ENCODE assay signal across 11 cellular contexts in the genomic region with DNA sequence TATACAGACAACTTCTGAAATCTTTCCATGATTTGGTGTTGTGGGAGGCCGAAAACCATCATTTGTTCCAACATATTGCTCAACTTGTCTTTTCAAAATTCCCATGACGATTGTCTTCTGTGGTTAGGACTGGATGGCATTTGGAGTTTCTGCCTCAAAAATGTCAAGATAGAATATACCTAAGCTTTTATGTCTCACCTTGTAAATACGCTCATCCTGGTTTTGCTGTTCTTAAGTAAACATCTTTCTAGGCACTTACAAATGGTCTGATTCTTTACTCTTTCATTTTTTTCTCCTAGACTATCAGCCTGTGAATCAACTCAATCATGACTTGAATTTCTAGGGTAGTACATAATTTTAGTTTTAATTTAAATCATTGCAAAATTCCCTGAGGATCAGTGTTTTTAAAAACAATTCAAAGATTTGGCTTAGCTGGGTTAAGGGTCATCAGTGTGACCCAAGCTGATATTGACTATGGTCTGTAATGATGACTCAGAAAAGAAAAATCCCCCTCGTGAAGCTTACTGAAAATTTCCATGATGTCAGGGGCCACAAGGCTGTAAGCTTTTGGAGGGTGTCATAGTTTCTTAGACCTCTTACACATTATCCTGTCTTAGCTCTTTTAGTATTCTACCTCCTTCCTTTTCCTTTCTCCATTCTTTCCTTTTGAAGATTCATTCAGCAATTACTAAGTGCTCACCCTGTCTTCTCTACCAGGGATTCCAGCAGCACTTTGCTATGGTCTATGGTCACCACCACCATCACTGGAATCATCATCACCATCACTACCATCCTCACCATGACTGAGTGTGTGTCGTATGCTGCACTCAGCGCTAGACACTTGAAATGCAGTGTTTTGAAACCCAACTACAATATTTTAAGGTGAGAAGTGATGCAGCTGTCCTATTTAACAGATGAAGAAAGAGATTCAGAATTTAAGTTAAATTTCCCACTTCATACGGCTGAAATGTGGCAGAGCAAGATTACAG.
DNase-seq lines count a peak whose midpoint lies in the region; ATAC-seq and TF ChIP-seq lines count a peak whose summit lies in the region.
"Had no signal": no experiment of that assay in that cellular context is flagged by ENCODE, and none has a peak within 500 bp of the region (broad histone marks: within the 10 kb centered on the region; RNA-seq: fewer than 3 reads in every experiment).

No MANE protein-coding gene starts in this region.

- H3K27me3 ChIP-seq in Caco-2 (replicated peaks; ENCODE audit: control insufficient read depth, insufficient read depth, low read length), result no peaks in the 10 kb centered on the region
- H3K27me3 ChIP-seq in PC-9 (ENCODE audit: insufficient read depth, low read depth), result no peaks in the 10 kb centered on the region
- no peaks in the 10 kb centered on the region for H3K27me3 ChIP-seq in transverse colon
- H3K27me3 ChIP-seq: BLaER1 had no signal

- no peak for TF ChIP-seq POLR2A in transverse colon (IDR thresholded peaks at IDR 0.05)

- H3K4me1 Mint-ChIP-seq in Caco-2 (ENCODE audit: low read depth, unreplicated experiment), result peaks cover 34% of the 10 kb centered on the region
- peaks cover 2% of the 10 kb centered on the region for H3K4me1 Mint-ChIP-seq in activated CD4-positive, alpha-beta memory T cell treated with anti-CD3 and anti-CD28 coated beads for 36 hours (ENCODE audit: low read depth)

- peaks cover 10% of the 10 kb centered on the region for H3K9me3 Mint-ChIP-seq in Caco-2 (ENCODE audit: unreplicated experiment)
- H3K9me3 Mint-ChIP-seq in activated CD4-positive, alpha-beta memory T cell treated with anti-CD3 and anti-CD28 coated beads for 36 hours, result no peaks in the 10 kb centered on the region

- no peaks in the 10 kb centered on the region for H3K79me2 ChIP-seq in PC-9 (ENCODE audit: low read depth)

- H3K27ac ChIP-seq in PC-9 (no peak overlapping the region), transverse colon (no peak overlapping the region)
- H3K27ac ChIP-seq: BLaER1 had no signal

- peak; percentile 61 for ATAC-seq in GM21717 (IDR thresholded peaks at IDR 0.05; ENCODE audit: unreplicated experiment)
- ATAC-seq in HG03097 (IDR thresholded peaks at IDR 0.05; ENCODE audit: low FRiP score, unreplicated experiment), result no peak

- no peak for TF ChIP-seq CTCF in Caco-2 (IDR thresholded peaks at IDR 0.05; ENCODE audit: insufficient read depth in 1 of 2, low read depth in 1 of 2, low read length in 1 of 2, severe bottlenecking in 1 of 2, unreplicated experiment in 1 of 2)
- no peak for TF ChIP-seq CTCF in PC-9 (conservative IDR thresholded peaks at IDR 0.05)
- no peak for TF ChIP-seq CTCF in transverse colon (IDR thresholded peaks at IDR 0.05)

- CTCF ChIA-PET in Caco-2 (lab: Charles Lee), result interaction anchor here (1.5 kb wide), 1 partner anchor 10 kb away, joined by 11 read pairs; no protein-coding TSS in a partner anchor
- CTCF ChIA-PET in PC-9 (lab: Charles Lee), result interaction anchor here (1.6 kb wide), 1 partner anchor 10 kb away, joined by 5 read pairs; no protein-coding TSS in a partner anchor
- CTCF ChIA-PET in activated CD4-positive, alpha-beta memory T cell treated with anti-CD3 and anti-CD28 coated beads for 36 hours (lab: Charles Lee), result interaction anchor here (1.2 to 2.0 kb wide), 2 partner anchors 10 to 372 kb away, joined by 3 to 15 read pairs; no protein-coding TSS in a partner anchor

- BruUV-seq in Caco-2 (replicated peaks; lab: Mats Ljungman, UMichigan) (TSS peak; percentile 92), PC-9 (replicated peaks; lab: Mats Ljungman, UMichigan) (no TSS peak)

- DNase-seq in Caco-2 (peak in 1 of 2 experiments; percentile 40), PC-9 (no peak), glomerular visceral epithelial cell (ENCODE audit: extremely low spot score) (peak; percentile 33), transverse colon (no peak), 8988T (no peak)
- DNase-seq in activated CD4-positive, alpha-beta memory T cell treated with anti-CD3 and anti-CD28 coated beads for 36 hours, result no peak
- DNase-seq: NCI-H2171 had no signal

- no peak for TF ChIP-seq EP300 in transverse colon (IDR thresholded peaks at IDR 0.05; ENCODE audit: low read depth)

- H3K36me3 Mint-ChIP-seq in Caco-2 (ENCODE audit: insufficient read depth, unreplicated experiment), result peaks cover 4% of the 10 kb centered on the region
- no peaks in the 10 kb centered on the region for H3K36me3 Mint-ChIP-seq in activated CD4-positive, alpha-beta memory T cell treated with anti-CD3 and anti-CD28 coated beads for 36 hours

- H3K36me3 ChIP-seq in Caco-2 (ENCODE audit: control insufficient read depth, insufficient read depth, low read length), result no peaks in the 10 kb centered on the region
- no peaks in the 10 kb centered on the region for H3K36me3 ChIP-seq in PC-9 (ENCODE audit: low read depth)
- H3K36me3 ChIP-seq in transverse colon, result no peaks in the 10 kb centered on the region
- H3K36me3 ChIP-seq: BLaER1 had no signal

- H3K27ac Mint-ChIP-seq in Caco-2 (ENCODE audit: unreplicated experiment), result peak overlapping the region; percentile 68
- H3K27ac Mint-ChIP-seq in activated CD4-positive, alpha-beta memory T cell treated with anti-CD3 and anti-CD28 coated beads for 36 hours, result no peak overlapping the region

- H3K4me1 ChIP-seq in Caco-2, result peaks cover 41% of the 10 kb centered on the region
- peaks cover 15% of the 10 kb centered on the region for H3K4me1 ChIP-seq in PC-9 (replicated peaks; ENCODE audit: insufficient read depth)
- peaks cover 0 to 4% (median 0%) of the 10 kb centered on the region in 4 donors for H3K4me1 ChIP-seq in transverse colon
- H3K4me1 ChIP-seq: BLaER1 had no signal

- POLR2A ChIA-PET in Caco-2 (lab: Charles Lee) (no interaction called here), PC-9 (lab: Charles Lee; ENCODE audit: unreplicated experiment) (interaction anchor here (0.6 kb wide), 1 partner anchor 731 kb away, joined by 10 read pairs; no protein-coding TSS in a partner anchor)
- POLR2A ChIA-PET in activated CD4-positive, alpha-beta memory T cell treated with anti-CD3 and anti-CD28 coated beads for 36 hours (lab: Charles Lee), result no interaction called here

- H3K4me3 Mint-ChIP-seq in Caco-2 (ENCODE audit: unreplicated experiment), result peak overlapping the region; percentile 32
- H3K4me3 Mint-ChIP-seq in activated CD4-positive, alpha-beta memory T cell treated with anti-CD3 and anti-CD28 coated beads for 36 hours, result no peak overlapping the region

- intact Hi-C loops in Caco-2 (cut with micrococcal nuclease; ENCODE audit: unreplicated experiment) (no loop called here), PC-9 (cut with micrococcal nuclease; ENCODE audit: unreplicated experiment) (no loop called here), transverse colon (cut with DNase I; ENCODE audit: low total_unique reads) (no loop called here)
- intact Hi-C loops in activated CD4-positive, alpha-beta memory T cell treated with anti-CD3 and anti-CD28 coated beads for 36 hours (cut with micrococcal nuclease), result no loop called here

- no peaks in the 10 kb centered on the region for H3K9me2 ChIP-seq in PC-9 (ENCODE audit: insufficient read depth)

- WGBS in transverse colon (ENCODE audit: low coverage in 1 of 2), 2 donors, result 75 to 79% methylated on average over 6 to 7 of the region's 7 CpGs

- 0 out of 2 replicates have a peak overlapping the region, but pooled peaks have one; percentile 5 for H3K4me2 ChIP-seq in PC-9
- H3K4me2 ChIP-seq: BLaER1 had no signal

- no peak overlapping the region for H3K4me3 ChIP-seq in Caco-2 (ENCODE audit: low read depth, low read length)
- H3K4me3 ChIP-seq in PC-9, result no peak overlapping the region
- no peak overlapping the region for H3K4me3 ChIP-seq in transverse colon
- H3K4me3 ChIP-seq: BLaER1, skin epidermis had no signal

- no peaks in the 10 kb centered on the region for H3K27me3 Mint-ChIP-seq in Caco-2 (ENCODE audit: insufficient read depth, unreplicated experiment)
- peaks cover 4% of the 10 kb centered on the region for H3K27me3 Mint-ChIP-seq in activated CD4-positive, alpha-beta memory T cell treated with anti-CD3 and anti-CD28 coated beads for 36 hours

- no peaks in the 10 kb centered on the region for H3F3A ChIP-seq in PC-9 (ENCODE audit: insufficient read depth, low read depth)

- H3K9me3 ChIP-seq in Caco-2 (no peaks in the 10 kb centered on the region), PC-9 (ENCODE audit: insufficient read depth, low read depth) (no peaks in the 10 kb centered on the region), transverse colon (no peaks in the 10 kb centered on the region)
- H3K9me3 ChIP-seq: BLaER1 had no signal

- in situ Hi-C loops in transverse colon (cut with MboI; ENCODE audit: low pct_ligation_motif_present in 1 of 4, low pct_unique_long_range_greater_than_20kb in 1 of 4, low sequenced_read_pairs in 3 of 4), result no loop called here

- H4K20me1 ChIP-seq in PC-9 (ENCODE audit: insufficient read depth), result no peaks in the 10 kb centered on the region
- H4K20me1 ChIP-seq: BLaER1 had no signal

- H2AFZ ChIP-seq in PC-9, result no peak overlapping the region
